In genomic region chr7:142557971-142558582, GRCh38 we compare ENCODE assay signal across 7 cellular contexts.
DNase-seq lines count a peak whose midpoint lies in the region; ATAC-seq and TF ChIP-seq lines count a peak whose summit lies in the region.

No MANE protein-coding gene starts in this region.

- DNase-seq in GM10266 (ENCODE audit: extremely low spot score) = peak; percentile 63
- DNase-seq in HT-29 (ENCODE audit: low spot score) = peak; percentile 65
- peak; percentile 72 for DNase-seq in WERI-Rb-1
- peak; percentile 15 to 66 (median 38) for DNase-seq in naive thymus-derived CD8-positive, alpha-beta T cell
- no peak for DNase-seq in NCI-H510A treated with DMSO at 0.1 percent for 48 hours (lab: John Stamatoyannopoulos, UW)

- no peaks in the 10 kb centered on the region for H3K36me3 ChIP-seq in WERI-Rb-1

- peaks cover 55% of the 10 kb centered on the region for H3K4me1 Mint-ChIP-seq in dendritic cell treated with granulocyte-macrophage colony-stimulating factor and Interleukin-4, amounts not matched to agents 40 ng/mL and 50 ng/mL, for 4 days (ENCODE audit: low read depth)
- H3K4me1 Mint-ChIP-seq in naive thymus-derived CD8-positive, alpha-beta T cell = peaks cover 0 to 6% (median 3%) of the 10 kb centered on the region in 4 donors

- ATAC-seq in GM21515 (IDR thresholded peaks at IDR 0.05; ENCODE audit: unreplicated experiment) = peak; percentile 84
- ATAC-seq in naive thymus-derived CD8-positive, alpha-beta T cell = peak; percentile 79 to 80

- peak overlapping the region; percentile 30 for H3K27ac Mint-ChIP-seq in dendritic cell treated with granulocyte-macrophage colony-stimulating factor and Interleukin-4, amounts not matched to agents 40 ng/mL and 50 ng/mL, for 4 days
- H3K27ac Mint-ChIP-seq in naive thymus-derived CD8-positive, alpha-beta T cell = peak overlapping the region in 6 of 10 donors; percentile 20 to 88 (median 60)

- H3K27me3 Mint-ChIP-seq in dendritic cell treated with granulocyte-macrophage colony-stimulating factor and Interleukin-4, amounts not matched to agents 40 ng/mL and 50 ng/mL, for 4 days = peaks cover 8% of the 10 kb centered on the region
- H3K27me3 Mint-ChIP-seq in naive thymus-derived CD8-positive, alpha-beta T cell = peaks cover 0 to 11% (median 3%) of the 10 kb centered on the region in 5 donors

- POLR2A ChIA-PET in naive thymus-derived CD8-positive, alpha-beta T cell (lab: Charles Lee) = interaction anchor here (0.7 to 1.2 kb wide), 4 partner anchors 20 to 253 kb away, joined by 3 to 4 read pairs (median 3); no protein-coding TSS in a partner anchor

- H3K36me3 Mint-ChIP-seq in dendritic cell treated with granulocyte-macrophage colony-stimulating factor and Interleukin-4, amounts not matched to agents 40 ng/mL and 50 ng/mL, for 4 days (ENCODE audit: low read depth) = no peaks in the 10 kb centered on the region
- H3K36me3 Mint-ChIP-seq in naive thymus-derived CD8-positive, alpha-beta T cell = peaks cover 0 to 2% (median 0%) of the 10 kb centered on the region in 3 donors

- no peaks in the 10 kb centered on the region for H3K27me3 ChIP-seq in WERI-Rb-1 (ENCODE audit: insufficient read depth, low read depth, severe bottlenecking)

- no peak overlapping the region for H3K4me3 ChIP-seq in WERI-Rb-1 (ENCODE audit: low read depth, low read length)

- H3K9me3 Mint-ChIP-seq in dendritic cell treated with granulocyte-macrophage colony-stimulating factor and Interleukin-4, amounts not matched to agents 40 ng/mL and 50 ng/mL, for 4 days = no peaks in the 10 kb centered on the region
- H3K9me3 Mint-ChIP-seq in naive thymus-derived CD8-positive, alpha-beta T cell = no peaks in the 10 kb centered on the region

- H3K27ac ChIP-seq in WERI-Rb-1 = no peak overlapping the region

- H3K9me3 ChIP-seq in WERI-Rb-1 (ENCODE audit: severe bottlenecking) = no peaks in the 10 kb centered on the region

- peak; percentile 92 for TF ChIP-seq CTCF in GM10266 (IDR thresholded peaks at IDR 0.05; ENCODE audit: control insufficient read depth, insufficient read depth, low read depth, missing control alignments)
- peak; percentile 86 for TF ChIP-seq CTCF in WERI-Rb-1 (IDR thresholded peaks at IDR 0.05; ENCODE audit: low read depth, low read length)

- no peak overlapping the region for H3K4me3 Mint-ChIP-seq in dendritic cell treated with granulocyte-macrophage colony-stimulating factor and Interleukin-4, amounts not matched to agents 40 ng/mL and 50 ng/mL, for 4 days
- H3K4me3 Mint-ChIP-seq in naive thymus-derived CD8-positive, alpha-beta T cell = peak overlapping the region; percentile 16 to 71 (median 34)

- intact Hi-C loops in dendritic cell treated with granulocyte-macrophage colony-stimulating factor and Interleukin-4, amounts not matched to agents 40 ng/mL and 50 ng/mL, for 4 days (cut with micrococcal nuclease) = loop anchor here (5.0 kb wide), 1 partner anchor 39 kb away; no protein-coding TSS in a partner anchor
